Comparison of ENCODE assay signal across 8 cellular contexts in the genomic region with DNA sequence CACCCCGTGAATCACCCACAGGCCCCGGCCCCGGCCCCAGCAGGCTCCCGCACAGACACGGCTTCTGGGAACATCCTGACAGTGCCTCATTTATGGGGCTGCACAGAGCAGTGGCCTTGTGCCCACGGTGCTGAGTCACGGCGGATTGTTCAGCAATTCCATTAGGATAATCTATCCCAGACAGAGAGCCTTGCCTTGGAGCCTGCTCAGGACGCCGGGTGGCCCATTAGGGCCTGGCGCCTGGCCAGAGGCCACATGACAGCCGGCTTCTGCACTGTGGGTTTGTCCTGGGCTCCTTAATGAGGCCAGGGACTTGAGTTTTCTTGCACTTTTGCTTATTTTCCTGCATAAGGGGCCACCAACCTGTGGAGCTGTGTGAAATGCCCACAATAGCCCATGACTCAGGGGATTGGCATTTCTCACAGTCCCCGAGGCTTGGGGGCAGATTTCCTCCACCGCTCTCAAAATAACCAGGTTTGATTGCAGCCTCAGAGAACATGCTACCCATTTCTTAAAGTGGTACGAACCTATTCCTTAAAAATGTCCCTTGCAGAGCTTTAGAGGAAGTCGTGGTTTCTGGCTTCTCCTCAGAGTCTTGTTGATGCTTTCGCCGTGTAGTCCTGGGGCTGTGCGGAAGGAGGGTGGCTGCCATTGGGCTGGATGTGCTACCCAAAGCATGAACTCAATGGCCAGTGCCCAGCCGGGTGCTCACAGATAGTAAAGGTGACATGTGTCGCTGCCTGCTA. TPM values are rescaled to one million over a fixed set of nuclear protein-coding genes. Genes with fewer than 3 reads are reported as not detected.
DNase-seq lines count a peak whose midpoint lies in the region; ATAC-seq and TF ChIP-seq lines count a peak whose summit lies in the region.

No MANE protein-coding gene starts in this region.

- H3K4me1 ChIP-seq in neuronal stem cell (ENCODE audit: control insufficient read depth in 2 of 2, insufficient read depth in 1 of 2, low read depth in 1 of 2, low read length in 2 of 2), result peaks cover 24 to 32% of the 10 kb centered on the region in 2 donors

- no peak overlapping the region for H3K4ac ChIP-seq in neuronal stem cell (ENCODE audit: low read length)

- no peaks in the 10 kb centered on the region for H3K9me3 ChIP-seq in neuronal stem cell (replicated peaks in 1 of 2; ENCODE audit: control insufficient read depth in 2 of 2, insufficient read depth in 1 of 2, low read depth in 1 of 2, low read length in 2 of 2)

- CTCF ChIA-PET in activated naive CD4-positive, alpha-beta T cell treated with anti-CD3 and anti-CD28 coated beads, Interleukin-2, amount 10 ng/mL, durations not matched to agents 7 days and 5 days (lab: Charles Lee), result interaction anchor here (1.4 kb wide), 1 partner anchor 10 kb away, joined by 3 read pairs; no protein-coding TSS in a partner anchor

- peak overlapping the region; percentile 93 for H3K18ac ChIP-seq in neuronal stem cell (ENCODE audit: low read length)

- no peaks in the 10 kb centered on the region for H3K79me1 ChIP-seq in neuronal stem cell (ENCODE audit: low read depth, low read length)

- H2BK15ac ChIP-seq in neuronal stem cell (ENCODE audit: low read length), result no peak overlapping the region

- no peak overlapping the region for H3K27ac Mint-ChIP-seq in activated naive CD4-positive, alpha-beta T cell treated with anti-CD3 and anti-CD28 coated beads, Interleukin-2, amount 10 ng/mL, durations not matched to agents 7 days and 5 days

- no CpG with 5 or more reads among the region's 21 CpGs for WGBS in neuronal stem cell (ENCODE audit: extremely low coverage in 2 of 2, insufficient read length in 2 of 2, insufficient replicate concordance in 1 of 2), 2 donors

- peaks cover 1 to 32% of the 10 kb centered on the region in 2 donors for H3K36me3 ChIP-seq in neuronal stem cell (replicated peaks in 1 of 2; ENCODE audit: control insufficient read depth in 2 of 2, insufficient read depth in 2 of 2, low read length in 2 of 2)

- H2BK5ac ChIP-seq in neuronal stem cell (ENCODE audit: low read length), result peak overlapping the region; percentile 54

- ATAC-seq in HG02973 (IDR thresholded peaks at IDR 0.05; ENCODE audit: unreplicated experiment), result no peak

- H3K9ac ChIP-seq in neuronal stem cell (ENCODE audit: low read depth, low read length, poor library complexity), result no peak overlapping the region

- H4K91ac ChIP-seq in neuronal stem cell (ENCODE audit: low read depth, low read length, poor library complexity), result no peak overlapping the region

- H2BK12ac ChIP-seq in neuronal stem cell (ENCODE audit: low read length), result no peak overlapping the region

- H3K27me3 Mint-ChIP-seq in activated naive CD4-positive, alpha-beta T cell treated with anti-CD3 and anti-CD28 coated beads, Interleukin-2, amount 10 ng/mL, durations not matched to agents 7 days and 5 days, result peaks cover 13% of the 10 kb centered on the region

- no peaks in the 10 kb centered on the region for H3K36me3 Mint-ChIP-seq in activated naive CD4-positive, alpha-beta T cell treated with anti-CD3 and anti-CD28 coated beads, Interleukin-2, amount 10 ng/mL, durations not matched to agents 7 days and 5 days

- H2AFZ ChIP-seq in neuronal stem cell (ENCODE audit: low read length), result peak overlapping the region; percentile 84

- H3K27ac ChIP-seq in C4-2B, result peak overlapping the region; percentile 30
- H3K27ac ChIP-seq in neuronal stem cell (replicated peaks; ENCODE audit: low read length), result peak overlapping the region; percentile 80

- DNase-seq in Kasumi-1 (lab: John Stamatoyannopoulos, UW) (peak; percentile 85 to 87), T1000 (lab: John Stamatoyannopoulos, UW) (peak; percentile 94), fibroblast of villous mesenchyme (ENCODE audit: low read depth) (peak; percentile 93), neuronal stem cell (ENCODE audit: low spot score) (peak; percentile 63)
- DNase-seq in activated naive CD4-positive, alpha-beta T cell treated with anti-CD3 and anti-CD28 coated beads, Interleukin-2, amount 10 ng/mL, durations not matched to agents 7 days and 5 days, result no peak
- DNase-seq in activated CD4-positive, alpha-beta T cell treated with anti-CD3 and anti-CD28 coated beads, Interleukin-2, amount 50 U/mL, for 4 hours, result no peak

- H3K27me3 ChIP-seq in neuronal stem cell (ENCODE audit: control insufficient read depth in 3 of 3, insufficient read depth in 3 of 3, low read depth in 1 of 3, low read length in 3 of 3), result no peaks in the 10 kb centered on the region

- H3K9me3 Mint-ChIP-seq in activated naive CD4-positive, alpha-beta T cell treated with anti-CD3 and anti-CD28 coated beads, Interleukin-2, amount 10 ng/mL, durations not matched to agents 7 days and 5 days, result no peaks in the 10 kb centered on the region

- H2AK5ac ChIP-seq in neuronal stem cell (ENCODE audit: low read depth, low read length), result peak overlapping the region; percentile 70

- no peak overlapping the region for H4K8ac ChIP-seq in neuronal stem cell (ENCODE audit: low read depth, low read length)

- no peak overlapping the region for H3K14ac ChIP-seq in neuronal stem cell (ENCODE audit: low read length)

- no peak for TF ChIP-seq CTCF in C4-2B (conservative IDR thresholded peaks at IDR 0.05)
- TF ChIP-seq CTCF in fibroblast of villous mesenchyme (IDR thresholded peaks at IDR 0.05; ENCODE audit: insufficient read depth, low read depth, low read length), result no peak

- peak overlapping the region; percentile 13 for H3K4me2 ChIP-seq in neuronal stem cell (ENCODE audit: insufficient read depth, low read length, poor library complexity, severe bottlenecking)

- H3K23ac ChIP-seq in neuronal stem cell (ENCODE audit: low read depth, low read length, poor library complexity), result no peak overlapping the region

- no peaks in the 10 kb centered on the region for H3K4me1 Mint-ChIP-seq in activated naive CD4-positive, alpha-beta T cell treated with anti-CD3 and anti-CD28 coated beads, Interleukin-2, amount 10 ng/mL, durations not matched to agents 7 days and 5 days

- H3K4me3 ChIP-seq in fibroblast of villous mesenchyme (ENCODE audit: low read depth, low read length) (peak overlapping the region; percentile 17), neuronal stem cell (ENCODE audit: low read length in 2 of 2) (no peak overlapping the region)

- no peak overlapping the region for H3K4me3 Mint-ChIP-seq in activated naive CD4-positive, alpha-beta T cell treated with anti-CD3 and anti-CD28 coated beads, Interleukin-2, amount 10 ng/mL, durations not matched to agents 7 days and 5 days

- H2BK120ac ChIP-seq in neuronal stem cell (ENCODE audit: low read depth, low read length), result peak overlapping the region; percentile 10

RNA-seq across cellular contexts. Expression of a gene that starts 19.0 kb away (rescaled TPM):
- 5.6 and 8.4 TPM in 2 replicates for total RNA-seq in fibroblast of villous mesenchyme
- 0.82 TPM for polyA plus RNA-seq in neuronal stem cell (2013, experiment 1 of 2)
- 0.94 TPM for polyA plus RNA-seq in neuronal stem cell (2013, experiment 2 of 2)

Comparison
In these comparisons a context has a peak if more than half of its experiments do, and no peak if none do; other contexts are left out.
1. DNase-seq: peak in Kasumi-1 (2 of 2), T1000 (single experiment), fibroblast of villous mesenchyme (single experiment) and neuronal stem cell (single experiment); none in activated naive CD4-positive, alpha-beta T cell treated with anti-CD3 and anti-CD28 coated beads, Interleukin-2, amount 10 ng/mL, durations not matched to agents 7 days and 5 days (single experiment) and activated CD4-positive, alpha-beta T cell treated with anti-CD3 and anti-CD28 coated beads, Interleukin-2, amount 50 U/mL, for 4 hours (0 of 2).